Comparison of ENCODE assay signal across 8 cellular contexts in genomic region chr20:44650777-44651493, GRCh38. TPM values are rescaled to one million over a fixed set of nuclear protein-coding genes. Genes with fewer than 3 reads are reported as not detected.
A peak's percentile ranks its signal among the peaks of the same experiment; 100 is the strongest.
DNase-seq lines count a peak whose midpoint lies in the region; ATAC-seq and TF ChIP-seq lines count a peak whose summit lies in the region.

No MANE protein-coding gene starts in this region.

- TF ChIP-seq POLR2A in NB4 (IDR thresholded peaks at IDR 0.05; ENCODE audit: extremely low read depth, insufficient read length) (no peak), adrenal gland (IDR thresholded peaks at IDR 0.05) (no peak)

- H3K4me1 ChIP-seq in BLaER1 (peaks cover 69% of the 10 kb centered on the region), adrenal gland (replicated peaks in 1 of 2) (peaks cover 5 to 17% of the 10 kb centered on the region in 2 donors)

- H3K27ac ChIP-seq in BLaER1: peak overlapping the region; percentile 100
- peak overlapping the region in 3 of 5 donors; percentile 52 to 90 (median 84) for H3K27ac ChIP-seq in adrenal gland
- H3K27ac ChIP-seq in layer of hippocampus (ENCODE audit: low read depth, low read length): peak overlapping the region; percentile 27

- 33 to 46% (median 37%) methylated on average over 7 to 29 of the region's 29 CpGs for WGBS in adrenal gland, 4 donors

- H3K4me2 ChIP-seq in BLaER1: peak overlapping the region; percentile 97

- TF ChIP-seq CTCF in NB4 (IDR thresholded peaks at IDR 0.05; ENCODE audit: low read depth, low read length) (no peak), adrenal gland (IDR thresholded peaks at IDR 0.05) (no peak)

- DNase-seq in NB4 (ENCODE audit: low read depth) (peak; percentile 55), adrenal gland (no peak), D341Med (ENCODE audit: low spot score) (no peak), cortex of kidney (lab: John Stamatoyannopoulos, UW) (no peak)
- DNase-seq in stimulated activated naive CD4-positive, alpha-beta T cell (lab: John Stamatoyannopoulos, UW): peak; percentile 7 to 44 (median 26)

- 0 out of 2 replicates have a peak, but pooled peaks cover 6% of the 10 kb centered on the region for H3K36me3 ChIP-seq in BLaER1
- no peaks in the 10 kb centered on the region for H3K36me3 ChIP-seq in adrenal gland (replicated peaks in 1 of 2)

- no peaks in the 10 kb centered on the region for H3K27me3 ChIP-seq in BLaER1
- no peaks in the 10 kb centered on the region for H3K27me3 ChIP-seq in adrenal gland
- H3K27me3 ChIP-seq in layer of hippocampus (ENCODE audit: control insufficient read depth, insufficient read depth, low read length): no peaks in the 10 kb centered on the region

- H4K20me1 ChIP-seq in BLaER1: 0 out of 2 replicates have a peak, but pooled peaks cover 16% of the 10 kb centered on the region

- ATAC-seq in HG02973 (IDR thresholded peaks at IDR 0.05; ENCODE audit: unreplicated experiment): no peak

- H3K4me3 ChIP-seq in BLaER1: peak overlapping the region; percentile 96
- peak overlapping the region; percentile 59 for H3K4me3 ChIP-seq in NB4 (ENCODE audit: low read depth, low read length)
- peak overlapping the region in 2 of 4 donors; percentile 93 to 98 for H3K4me3 ChIP-seq in adrenal gland

- H3K9ac ChIP-seq in BLaER1: peak overlapping the region; percentile 98

- intact Hi-C loops in adrenal gland (cut with DNase I): no loop called here

- H3K9me3 ChIP-seq in BLaER1 (peaks cover 6% of the 10 kb centered on the region; the same call in 1 of the 2 replicates), adrenal gland (replicated peaks in 1 of 3) (no peaks in the 10 kb centered on the region)

RNA-seq across cellular contexts. Expression of gene ADA, which starts 0.6 kb away (rescaled TPM):
- 10 to 100 TPM in 5 of 8 donors, 1 to 10 TPM in 3; 6.6 to 16.4 (median 11.9) TPM for total RNA-seq in adrenal gland
- 10 to 100 TPM in 1 of 3 donors, 1 to 10 TPM in 2; 3.4 to 10.4 (median 9.6) TPM for polyA plus RNA-seq in adrenal gland

Comparison
In these comparisons a context has a peak if more than half of its experiments do, and no peak if none do; other contexts are left out.
1. H3K27ac ChIP-seq: peak in every context shown above with its lines; median percentile 100 in BLaER1; 84 in adrenal gland; 27 in layer of hippocampus.
2. DNase-seq: peak in NB4 (single experiment) and stimulated activated naive CD4-positive, alpha-beta T cell (6 of 6); none in adrenal gland (0 of 7), D341Med (single experiment) and cortex of kidney (single experiment).